In genomic region chr18:37247499-37248161, GRCh38 we compare ENCODE assay signal across 21 cellular contexts.
A peak's percentile ranks its signal among the peaks of the same experiment; 100 is the strongest.
DNase-seq lines count a peak whose midpoint lies in the region; ATAC-seq, FAIRE-seq and TF ChIP-seq lines count a peak whose summit lies in the region.
"Had no signal": no experiment of that assay in that cellular context is flagged by ENCODE, and none has a peak within 500 bp of the region (broad histone marks: within the 10 kb centered on the region; RNA-seq: fewer than 3 reads in every experiment).

No MANE protein-coding gene starts in this region.

- TF ChIP-seq RAD21 in K562 (CRISPR knock-in tag; conservative IDR thresholded peaks at IDR 0.05 in 1 of 2, IDR thresholded peaks at IDR 0.05 in 1 of 2), result no peak

- no peak for FAIRE-seq in K562 (lab: Jason Lieb, UNC)
- FAIRE-seq: A204.1, GM12878 had no signal

- 0% methylated on average over 10 of the region's 10 CpGs for whole genome bisulfite sequencing in K562 (ENCODE audit: insufficient coverage, low coverage, missing lambda C conversion rate)
- WGBS in spleen, 5 donors, result 84 to 88% (median 87%) methylated on average over 10 of the region's 10 CpGs

- DNase-seq in H7, result peak; percentile 70
- DNase-seq in K562 (ENCODE audit: extremely low read depth in 1 of 4, low spot score in 3 of 4), result no peak
- peak; percentile 53 for DNase-seq in mesenteric fat pad (ENCODE audit: low spot score)
- peak; percentile 54 for DNase-seq in spleen
- DNase-seq in uterus, result no peak
- DNase-seq: ACHN; BE2C; C1 segment of cervical spinal cord; CD4-positive, CD25-positive, alpha-beta regulatory T cell; CD8-positive, alpha-beta memory T cell; COR-L47; DMS 273 treated with DMSO at 0.1 percent for 48 hours; DMS53; DND-41; EL; HCEC 1CT had no signal

- TF ChIP-seq CTCF in K562 (IDR thresholded peaks at IDR 0.05 in 2 of 3, conservative IDR thresholded peaks at IDR 0.05 in 1 of 3; ENCODE audit: insufficient read depth in 2 of 3, low read depth in 1 of 3, low read length in 3 of 3), result peak in 2 of 3 experiments; percentile 14 to 52; a peak in 3 of 6 replicates
- TF ChIP-seq CTCF in spleen (IDR thresholded peaks at IDR 0.05 in 8 of 11, conservative IDR thresholded peaks at IDR 0.05 in 3 of 11), result no peak
- TF ChIP-seq CTCF in uterus (IDR thresholded peaks at IDR 0.05), result no peak

- no peak for TF ChIP-seq EP300 in K562 (IDR thresholded peaks at IDR 0.05; ENCODE audit: low read length)

- intact Hi-C loops in K562 (cut with micrococcal nuclease), result no loop called here
- intact Hi-C loops in spleen (cut with DNase I; ENCODE audit: low total_unique reads), result no loop called here
- intact Hi-C loops in uterus (cut with DNase I; ENCODE audit: low total_unique reads), result no loop called here

- no peaks in the 10 kb centered on the region for H3K9me1 ChIP-seq in K562 (ENCODE audit: control insufficient read depth, insufficient read depth, low read length)

- TF ChIP-seq POLR2A in K562 (conservative IDR thresholded peaks at IDR 0.05) (no peak), spleen (IDR thresholded peaks at IDR 0.05) (no peak), uterus (IDR thresholded peaks at IDR 0.05) (no peak)

- in situ Hi-C loops in K562 (cut with MboI), result no loop called here

- H3K27me3 ChIP-seq in H7 (ENCODE audit: control insufficient read depth, insufficient read depth, low read length) (peaks cover 23% of the 10 kb centered on the region), K562 (ENCODE audit: control insufficient read depth in 2 of 2, insufficient read depth in 2 of 2, low read length in 2 of 2) (peaks cover 8 to 16% of the 10 kb centered on the region in 2 experiments; a peak in 3 of 5 replicates), spleen (replicated peaks in 1 of 7) (peaks cover 0 to 76% (median 7%) of the 10 kb centered on the region in 7 donors), uterus (peaks cover 0 to 8% of the 10 kb centered on the region in 2 donors)
- H3K27me3 ChIP-seq: BE2C had no signal

- POLR2A ChIA-PET in K562 (lab: Yijun Ruan, JAX), result interaction anchor here (0.6 kb wide), 1 partner anchor 194 kb away, joined by 3 read pairs; no protein-coding TSS in a partner anchor

- ATAC-seq in K562 (peak; percentile 50), HG02885 (IDR thresholded peaks at IDR 0.05; ENCODE audit: poor library complexity, unreplicated experiment) (no peak), GM21515 (IDR thresholded peaks at IDR 0.05; ENCODE audit: unreplicated experiment) (no peak)

- H3K4me3 ChIP-seq in H7 (ENCODE audit: insufficient read depth, low read depth, low read length), result no peak overlapping the region
- H3K4me3 ChIP-seq in K562, result no peak overlapping the region
- no peak overlapping the region for H3K4me3 ChIP-seq in spleen
- H3K4me3 ChIP-seq in uterus, result no peak overlapping the region
- H3K4me3 ChIP-seq: GM12878 had no signal

- peaks cover 2% of the 10 kb centered on the region; the same call in 1 of the 2 replicates for H4K20me1 ChIP-seq in K562 (replicated peaks; ENCODE audit: control insufficient read depth, insufficient read depth, low read length)

- H2AFZ ChIP-seq in K562 (ENCODE audit: low read depth, low read length), result no peak overlapping the region

- H3K9me3 ChIP-seq in K562 (replicated peaks; ENCODE audit: control insufficient read depth, insufficient read depth, low read depth, low read length) (no peaks in the 10 kb centered on the region), spleen (no peaks in the 10 kb centered on the region), uterus (no peaks in the 10 kb centered on the region)
- H3K9me3 ChIP-seq: BE2C had no signal

- H3K4me1 ChIP-seq in K562 (replicated peaks in 1 of 2; ENCODE audit: control insufficient read depth in 2 of 2, insufficient read depth in 2 of 2, low read length in 2 of 2), result peaks cover 0 to 4% of the 10 kb centered on the region in 2 experiments; a peak in 1 of 5 replicates
- H3K4me1 ChIP-seq in spleen, result peaks cover 0 to 5% (median 0%) of the 10 kb centered on the region in 6 donors
- H3K4me1 ChIP-seq in uterus, result no peaks in the 10 kb centered on the region
- H3K4me1 ChIP-seq: BE2C had no signal

- no TSS peak for BruUV-seq in K562 (replicated peaks; lab: Mats Ljungman, UMichigan)

- no peaks in the 10 kb centered on the region for H3K79me2 ChIP-seq in K562 (ENCODE audit: control insufficient read depth, insufficient read depth, low read length)

- H3K36me3 ChIP-seq in H7 (replicated peaks; ENCODE audit: control insufficient read depth, insufficient read depth, low read length) (no peaks in the 10 kb centered on the region), K562 (ENCODE audit: control insufficient read depth, insufficient read depth, low read length) (no peaks in the 10 kb centered on the region), spleen (no peaks in the 10 kb centered on the region), uterus (no peaks in the 10 kb centered on the region)
- H3K36me3 ChIP-seq: BE2C had no signal

- H3K27ac ChIP-seq in K562 (ENCODE audit: extremely low read depth, low read depth, low read length) (no peak overlapping the region), spleen (no peak overlapping the region), uterus (no peak overlapping the region)
- H3K27ac ChIP-seq: HL-60 had no signal

- no peak overlapping the region for H3K9ac ChIP-seq in K562 (ENCODE audit: insufficient read depth in 1 of 2, low read depth in 2 of 2, low read length in 2 of 2)

- H3K4me2 ChIP-seq in K562 (ENCODE audit: insufficient read depth, low read length), result no peak overlapping the region

- CTCF ChIA-PET in K562 (lab: Yijun Ruan, JAX; ENCODE audit: low intra/inter-chr PET ratio), result no interaction called here

TF ChIP-seq in K562, 482 proteins besides CTCF, POLR2A, EP300 and RAD21:
- no peak for TF ChIP-seq KDM2B (CRISPR knock-in tag; IDR thresholded peaks at IDR 0.05)
- TF ChIP-seq HBP1 (CRISPR knock-in tag; IDR thresholded peaks at IDR 0.05), result no peak
- TF ChIP-seq MED1 (CRISPR knock-in tag; IDR thresholded peaks at IDR 0.05; ENCODE audit: borderline replicate concordance), result no peak
- no peak for TF ChIP-seq ZNF76 (CRISPR knock-in tag; IDR thresholded peaks at IDR 0.05; ENCODE audit: borderline replicate concordance)
- no peak for TF ChIP-seq ZNF695 (CRISPR knock-in tag; IDR thresholded peaks at IDR 0.05)
- TF ChIP-seq HNRNPLL (IDR thresholded peaks at IDR 0.05; ENCODE audit: low read depth, low read length, poor library complexity, severe bottlenecking), result no peak
- no peak for TF ChIP-seq ARNT (IDR thresholded peaks at IDR 0.05)

Comparison
In these comparisons a context has a peak if more than half of its experiments do, and no peak if none do; other contexts are left out.
1. DNase-seq: peak in H7 (single experiment), mesenteric fat pad (single experiment) and spleen (single experiment); none in K562 (0 of 4) and uterus (0 of 2).
2. CTCF ChIP-seq: peak in K562 (2 of 3); none in spleen (0 of 11) and uterus (0 of 4).